ENCODE assay signal across 1 cellular context in the genomic region with DNA sequence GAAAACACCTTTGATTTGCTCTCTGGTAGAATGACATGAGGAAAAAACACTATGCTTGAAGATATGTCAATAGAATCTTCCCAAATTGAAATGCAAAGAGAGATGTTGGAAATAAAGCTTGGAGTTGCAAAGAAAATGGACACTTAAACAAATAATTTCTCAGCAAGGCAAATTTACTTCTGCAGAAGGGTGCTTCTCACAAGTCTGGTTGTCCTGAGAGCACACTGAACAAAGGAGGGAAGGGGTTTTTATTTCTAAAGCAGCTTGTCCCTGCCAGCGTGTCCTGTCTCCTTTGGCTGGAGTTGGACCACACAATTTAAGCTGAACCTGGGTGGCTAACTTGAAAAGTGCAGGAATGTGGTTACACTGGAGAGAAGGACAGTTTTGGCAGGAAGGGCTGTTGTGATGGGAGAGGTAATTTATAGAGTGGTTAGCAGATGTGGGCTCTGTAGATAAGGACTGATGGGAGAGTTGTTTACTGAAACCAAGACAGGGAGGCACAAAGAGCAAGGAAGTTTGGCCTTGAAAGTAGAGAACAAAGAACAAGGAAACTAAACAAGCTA.
TF ChIP-seq lines count a peak whose summit lies in the region.

No MANE protein-coding gene starts in this region.

TF ChIP-seq in GM23338, 12 proteins besides CTCF, POLR2A, EP300 and RAD21 (continued from another document):
- no peak for TF ChIP-seq ZNF462 (CRISPR knock-in tag; IDR thresholded peaks at IDR 0.05)
- TF ChIP-seq JUNB (IDR thresholded peaks at IDR 0.05; ENCODE audit: unreplicated experiment) = no peak
- TF ChIP-seq ZNF114 (CRISPR knock-in tag; IDR thresholded peaks at IDR 0.05) = no peak
